20 cellular contexts compared by ENCODE assay signal in genomic region chr3:37991823-37992222, GRCh38. TPM values are rescaled to one million over a fixed set of nuclear protein-coding genes. Genes with fewer than 3 reads are reported as not detected.
DNase-seq lines count a peak whose midpoint lies in the region; ATAC-seq and TF ChIP-seq lines count a peak whose summit lies in the region.
"Had no signal": no experiment of that assay in that cellular context is flagged by ENCODE, and none has a peak within 500 bp of the region (broad histone marks: within the 10 kb centered on the region; RNA-seq: fewer than 3 reads in every experiment).

No MANE protein-coding gene starts in this region.

- H3K9me3 ChIP-seq in muscle layer of duodenum (ENCODE audit: control insufficient read depth in 1 of 2, low read length in 2 of 2) = no peaks in the 10 kb centered on the region
- H3K9me3 ChIP-seq: breast epithelium, HAP-1, neutrophil, vagina had no signal

- no peak for DNase-seq in natural killer cell
- no peak for DNase-seq in natural killer cell treated with Interleukin-12 subunit alpha and Interleukin-12 subunit beta and Interleukin-15 and Interleukin-18, amount 100 ng/mL, for 72 hours (ENCODE audit: low spot score)
- DNase-seq in ecto neural progenitor cell (ENCODE audit: low spot score) = peak; percentile 42
- DNase-seq in activated CD4-positive, alpha-beta T cell treated with anti-CD3 and anti-CD28 coated beads for 4 hours = no peak
- DNase-seq in KBM-7 = no peak
- no peak for DNase-seq in activated CD8-positive, alpha-beta T cell treated with anti-CD3 and anti-CD28 coated beads for 36 hours
- DNase-seq: activated CD4-positive, alpha-beta T cell treated with anti-CD3 and anti-CD28 coated beads for 48 hours; effector CD8-positive, alpha-beta T cell; MM.1S; NCI-H187 treated with DMSO at 0.1 percent for 48 hours; NCI-H446 treated with DMSO at 0.1 percent for 48 hours; NK-92 treated with Interleukin-12 subunit alpha and Interleukin-12 subunit beta, amount 100 ng/mL, for 24 hours; stimulated activated naive CD8-positive, alpha-beta T cell treated with anti-CD3 and anti-CD28 coated beads, Interleukin-15, Interleukin-2, amounts not matched to agents 100 U/mL and 50 U/mL, for 24 hours had no signal

- CTCF ChIA-PET in activated CD8-positive, alpha-beta T cell treated with anti-CD3 and anti-CD28 coated beads for 36 hours (lab: Charles Lee) = interaction anchor here (2.6 kb wide), 1 partner anchor 17 kb away, joined by 10 read pairs; no protein-coding TSS in a partner anchor

- no peak for TF ChIP-seq CTCF in natural killer cell (IDR thresholded peaks at IDR 0.05)
- TF ChIP-seq CTCF in activated CD8-positive, alpha-beta T cell treated with anti-CD3 and anti-CD28 coated beads for 36 hours (IDR thresholded peaks at IDR 0.05) = no peak

- H3K4me1 ChIP-seq in muscle layer of duodenum (ENCODE audit: control insufficient read depth in 1 of 2, insufficient read depth in 2 of 2, low read length in 2 of 2) = peaks cover 5 to 6% of the 10 kb centered on the region in 2 donors
- no peaks in the 10 kb centered on the region for H3K4me1 ChIP-seq in urinary bladder (ENCODE audit: insufficient read depth)

- H3K9me3 Mint-ChIP-seq in natural killer cell = no peaks in the 10 kb centered on the region
- no peaks in the 10 kb centered on the region for H3K9me3 Mint-ChIP-seq in natural killer cell treated with Interleukin-12 subunit alpha and Interleukin-12 subunit beta and Interleukin-15 and Interleukin-18, amount 100 ng/mL, for 72 hours
- no peaks in the 10 kb centered on the region for H3K9me3 Mint-ChIP-seq in activated CD8-positive, alpha-beta T cell treated with anti-CD3 and anti-CD28 coated beads for 36 hours
- H3K9me3 Mint-ChIP-seq: memory B cell had no signal

- intact Hi-C loops in natural killer cell (cut with micrococcal nuclease) = no loop called here
- intact Hi-C loops in activated CD8-positive, alpha-beta T cell treated with anti-CD3 and anti-CD28 coated beads for 36 hours (cut with micrococcal nuclease) = no loop called here

- in situ Hi-C loops in KBM-7 (cut with MboI; ENCODE audit: low pct_unique_long_range_greater_than_20kb, low sequenced_read_pairs) = no loop called here

- H3K27ac ChIP-seq in muscle layer of duodenum (ENCODE audit: low read length) (peak overlapping the region; percentile 93), urinary bladder (ENCODE audit: low read depth) (peak overlapping the region; percentile 72)
- H3K27ac ChIP-seq: breast epithelium, neutrophil, vagina had no signal

- no peak for ATAC-seq in natural killer cell
- ATAC-seq in natural killer cell treated with Interleukin-12 subunit alpha and Interleukin-12 subunit beta and Interleukin-15 and Interleukin-18, amount 100 ng/mL, for 72 hours = no peak
- ATAC-seq in activated CD8-positive, alpha-beta T cell treated with anti-CD3 and anti-CD28 coated beads for 36 hours = no peak
- ATAC-seq: stimulated activated naive CD8-positive, alpha-beta T cell treated with anti-CD3 and anti-CD28 coated beads, Interleukin-15, Interleukin-2, amounts not matched to agents 100 U/mL and 50 U/mL, for 24 hours had no signal

- no peak overlapping the region for H3K27ac Mint-ChIP-seq in natural killer cell
- H3K27ac Mint-ChIP-seq in natural killer cell treated with Interleukin-12 subunit alpha and Interleukin-12 subunit beta and Interleukin-15 and Interleukin-18, amount 100 ng/mL, for 72 hours = peak overlapping the region in 1 of 2 donors; percentile 92
- no peak overlapping the region for H3K27ac Mint-ChIP-seq in activated CD8-positive, alpha-beta T cell treated with anti-CD3 and anti-CD28 coated beads for 36 hours

- H3K36me3 ChIP-seq in muscle layer of duodenum (ENCODE audit: control insufficient read depth in 1 of 2, insufficient read depth in 2 of 2, low read length in 2 of 2) (no peaks in the 10 kb centered on the region), urinary bladder (ENCODE audit: insufficient read depth) (no peaks in the 10 kb centered on the region)
- H3K36me3 ChIP-seq: breast epithelium, HAP-1, neutrophil, vagina had no signal

- H3K36me3 Mint-ChIP-seq in natural killer cell = no peaks in the 10 kb centered on the region
- H3K36me3 Mint-ChIP-seq in natural killer cell treated with Interleukin-12 subunit alpha and Interleukin-12 subunit beta and Interleukin-15 and Interleukin-18, amount 100 ng/mL, for 72 hours = peaks cover 6% of the 10 kb centered on the region
- peaks cover 14% of the 10 kb centered on the region for H3K36me3 Mint-ChIP-seq in activated CD8-positive, alpha-beta T cell treated with anti-CD3 and anti-CD28 coated beads for 36 hours (ENCODE audit: low read depth)

- POLR2A ChIA-PET in activated CD8-positive, alpha-beta T cell treated with anti-CD3 and anti-CD28 coated beads for 36 hours (lab: Charles Lee) = no interaction called here

- H3K4me1 Mint-ChIP-seq in natural killer cell = peaks cover 34 to 37% of the 10 kb centered on the region in 2 donors
- H3K4me1 Mint-ChIP-seq in natural killer cell treated with Interleukin-12 subunit alpha and Interleukin-12 subunit beta and Interleukin-15 and Interleukin-18, amount 100 ng/mL, for 72 hours (ENCODE audit: low read depth in 2 of 2) = peaks cover 35 to 37% of the 10 kb centered on the region in 2 donors
- H3K4me1 Mint-ChIP-seq in activated CD8-positive, alpha-beta T cell treated with anti-CD3 and anti-CD28 coated beads for 36 hours (ENCODE audit: low read depth) = peaks cover 27% of the 10 kb centered on the region

- 89% methylated on average over 7 of the region's 7 CpGs for WGBS in urinary bladder

- H3K27me3 ChIP-seq in muscle layer of duodenum (ENCODE audit: low read depth, low read length) = no peaks in the 10 kb centered on the region
- H3K27me3 ChIP-seq: breast epithelium, neutrophil, vagina had no signal

- H3K27me3 Mint-ChIP-seq in natural killer cell (ENCODE audit: low read depth in 2 of 2) = no peaks in the 10 kb centered on the region
- no peaks in the 10 kb centered on the region for H3K27me3 Mint-ChIP-seq in natural killer cell treated with Interleukin-12 subunit alpha and Interleukin-12 subunit beta and Interleukin-15 and Interleukin-18, amount 100 ng/mL, for 72 hours
- H3K27me3 Mint-ChIP-seq in activated CD8-positive, alpha-beta T cell treated with anti-CD3 and anti-CD28 coated beads for 36 hours = no peaks in the 10 kb centered on the region

- peak overlapping the region in 1 of 2 donors; percentile 43 for H3K4me3 ChIP-seq in muscle layer of duodenum (ENCODE audit: low read depth in 1 of 2, low read length in 2 of 2)
- no peak overlapping the region for H3K4me3 ChIP-seq in urinary bladder (ENCODE audit: low read depth, low read length)
- H3K4me3 ChIP-seq: breast epithelium, HAP-1, vagina had no signal

- H3K4me3 Mint-ChIP-seq in natural killer cell = peak overlapping the region; percentile 41
- no peak overlapping the region for H3K4me3 Mint-ChIP-seq in natural killer cell treated with Interleukin-12 subunit alpha and Interleukin-12 subunit beta and Interleukin-15 and Interleukin-18, amount 100 ng/mL, for 72 hours
- H3K4me3 Mint-ChIP-seq in activated CD8-positive, alpha-beta T cell treated with anti-CD3 and anti-CD28 coated beads for 36 hours = no peak overlapping the region
- H3K4me3 Mint-ChIP-seq: memory B cell had no signal

RNA-seq across cellular contexts. Expression of gene VILL, which starts 1.2 kb away (rescaled TPM):
- total RNA-seq in natural killer cell = 10 to 100 TPM; 25.6 to 27.8 (median 26.9) TPM
- total RNA-seq in natural killer cell treated with Interleukin-12 subunit alpha and Interleukin-12 subunit beta and Interleukin-15 and Interleukin-18, amount 100 ng/mL, for 72 hours = 10 to 100 TPM in 1 of 2 donors, 1 to 10 TPM in 1; 8.2 to 16.9 TPM
- 16.0 TPM for total RNA-seq in urinary bladder
- 17.5 TPM for polyA plus RNA-seq in urinary bladder
- 10 to 100 TPM; 11.4 to 11.7 TPM for total RNA-seq in activated CD8-positive, alpha-beta T cell treated with anti-CD3 and anti-CD28 coated beads for 36 hours

RNA-seq across cellular contexts. Expression of gene PLCD1, which starts 37.6 kb away (rescaled TPM):
- total RNA-seq in natural killer cell (10 to 100 TPM; 27.7 to 38.1 (median 29.4) TPM), urinary bladder (14.6 TPM)
- 1 to 10 TPM; 5.8 to 7.7 TPM for total RNA-seq in natural killer cell treated with Interleukin-12 subunit alpha and Interleukin-12 subunit beta and Interleukin-15 and Interleukin-18, amount 100 ng/mL, for 72 hours
- polyA plus RNA-seq in urinary bladder = 34.9 TPM
- total RNA-seq in activated CD8-positive, alpha-beta T cell treated with anti-CD3 and anti-CD28 coated beads for 36 hours = 1 to 10 TPM; 6.2 to 8.2 TPM

RNA-seq across cellular contexts. Expression of gene DLEC1, which starts 47.2 kb away (rescaled TPM):
- total RNA-seq in natural killer cell (1 to 10 TPM; 6.1 to 7.5 (median 7.0) TPM), urinary bladder (0.42 TPM)
- under 1 TPM; 0.25 to 0.52 TPM for total RNA-seq in natural killer cell treated with Interleukin-12 subunit alpha and Interleukin-12 subunit beta and Interleukin-15 and Interleukin-18, amount 100 ng/mL, for 72 hours
- 0.29 TPM for polyA plus RNA-seq in urinary bladder
- under 1 TPM; 0.20 to 0.36 TPM for total RNA-seq in activated CD8-positive, alpha-beta T cell treated with anti-CD3 and anti-CD28 coated beads for 36 hours
